In genomic region chr11:61817471-61818202, GRCh38 we compare ENCODE assay signal across 9 cellular contexts. TPM values are rescaled to one million over a fixed set of nuclear protein-coding genes. Genes with fewer than 3 reads are reported as not detected.
DNase-seq lines count a peak whose midpoint lies in the region; ATAC-seq, FAIRE-seq and TF ChIP-seq lines count a peak whose summit lies in the region.
"Had no signal": no experiment of that assay in that cellular context is flagged by ENCODE, and none has a peak within 500 bp of the region (broad histone marks: within the 10 kb centered on the region; RNA-seq: fewer than 3 reads in every experiment).

No MANE protein-coding gene starts in this region.

- H3K27me3 Mint-ChIP-seq in astrocyte (ENCODE audit: low read depth, unreplicated experiment), result no peaks in the 10 kb centered on the region

- H3K4me3 ChIP-seq in astrocyte (ENCODE audit: insufficient read depth, low read depth, low read length), result peak overlapping the region; percentile 69
- peak overlapping the region; percentile 82 for H3K4me3 ChIP-seq in lower lobe of right lung
- H3K4me3 ChIP-seq in vagina, result peak overlapping the region; percentile 51 to 83

- peak overlapping the region; percentile 90 for H3K9ac ChIP-seq in astrocyte (ENCODE audit: low read length)

- H3K36me3 Mint-ChIP-seq in astrocyte (ENCODE audit: low read depth, unreplicated experiment), result no peaks in the 10 kb centered on the region

- DNase-seq in cardiac septum (ENCODE audit: low spot score), result peak; percentile 4
- DNase-seq in left cardiac atrium, result no peak
- DNase-seq in astrocyte (ENCODE audit: low read depth), result no peak
- DNase-seq in lower lobe of right lung, result no peak
- no peak for DNase-seq in vagina (ENCODE audit: extremely low spot score in 2 of 2)
- DNase-seq in NCI-H2227 (lab: John Stamatoyannopoulos, UW; ENCODE audit: unreplicated experiment), result no peak
- no peak for DNase-seq in NCI-H524 (lab: John Stamatoyannopoulos, UW)

- H3K4me3 Mint-ChIP-seq in astrocyte (ENCODE audit: unreplicated experiment), result peak overlapping the region; percentile 86

- intact Hi-C loops in cardiac septum (cut with DNase I), result loop anchor here (2.0 to 5.0 kb wide), 4 partner anchors 43 to 290 kb away; partner anchors contain the start of gene FTH1
- intact Hi-C loops in left cardiac atrium (cut with DNase I), result loop anchor here in 1 of 2 donors (5.0 kb wide), 1 partner anchor 35 kb away; no protein-coding TSS in a partner anchor
- intact Hi-C loops in lower lobe of right lung (cut with DNase I), result no loop called here
- intact Hi-C loops in vagina (cut with DNase I), result loop anchor here (5.0 kb wide), 2 partner anchors 75 to 155 kb away; partner anchors contain the start of gene FADS3

- H4K20me1 ChIP-seq in astrocyte (ENCODE audit: insufficient read depth, low read length), result no peaks in the 10 kb centered on the region

- no peak for FAIRE-seq in astrocyte (lab: Jason Lieb, UNC)
- FAIRE-seq: bronchial epithelial cell had no signal

- H3K36me3 ChIP-seq in astrocyte (ENCODE audit: insufficient read depth, low read length), result peaks cover 5% of the 10 kb centered on the region
- H3K36me3 ChIP-seq in lower lobe of right lung, result peaks cover 4% of the 10 kb centered on the region
- H3K36me3 ChIP-seq in vagina, result no peaks in the 10 kb centered on the region

- H3K4me1 Mint-ChIP-seq in astrocyte (ENCODE audit: low read depth, unreplicated experiment), result peaks cover 11% of the 10 kb centered on the region

- H3K27ac ChIP-seq in astrocyte (ENCODE audit: low read depth, low read length), result peak overlapping the region; percentile 85
- H3K27ac ChIP-seq in lower lobe of right lung, result peak overlapping the region; percentile 99
- H3K27ac ChIP-seq in vagina, result peak overlapping the region; percentile 99

- H3K27ac Mint-ChIP-seq in astrocyte (ENCODE audit: unreplicated experiment), result peak overlapping the region; percentile 93

- no peaks in the 10 kb centered on the region for H3K9me3 Mint-ChIP-seq in astrocyte (ENCODE audit: unreplicated experiment)

- ATAC-seq in left cardiac atrium (no peak), lower lobe of right lung (no peak), GM19455 (IDR thresholded peaks at IDR 0.05; ENCODE audit: unreplicated experiment) (no peak)

- H3K9me3 ChIP-seq in astrocyte (ENCODE audit: insufficient read depth, low read depth, low read length), result no peaks in the 10 kb centered on the region
- no peaks in the 10 kb centered on the region for H3K9me3 ChIP-seq in lower lobe of right lung
- H3K9me3 ChIP-seq in vagina, result no peaks in the 10 kb centered on the region

- H3K4me2 ChIP-seq in astrocyte (ENCODE audit: low read length), result peak overlapping the region; percentile 90

- no peaks in the 10 kb centered on the region for H3K27me3 ChIP-seq in astrocyte (ENCODE audit: insufficient read depth, low read length)
- no peaks in the 10 kb centered on the region for H3K27me3 ChIP-seq in lower lobe of right lung (ENCODE audit: low read depth)
- H3K27me3 ChIP-seq in vagina, result no peaks in the 10 kb centered on the region

- H3K4me1 ChIP-seq in astrocyte (ENCODE audit: insufficient read depth, low read length), result peaks cover 12% of the 10 kb centered on the region
- H3K4me1 ChIP-seq in lower lobe of right lung, result peaks cover 12% of the 10 kb centered on the region
- peaks cover 21% of the 10 kb centered on the region for H3K4me1 ChIP-seq in vagina

- TF ChIP-seq POLR2A in vagina (IDR thresholded peaks at IDR 0.05), result no peak

- TF ChIP-seq CTCF in astrocyte (IDR thresholded peaks at IDR 0.05; ENCODE audit: insufficient read depth, low read depth, low read length), result no peak
- no peak for TF ChIP-seq CTCF in lower lobe of right lung (IDR thresholded peaks at IDR 0.05)
- TF ChIP-seq CTCF in vagina (IDR thresholded peaks at IDR 0.05), result no peak

- H2AFZ ChIP-seq in astrocyte (ENCODE audit: low read depth, low read length), result peak overlapping the region; percentile 77

- peaks cover 11% of the 10 kb centered on the region for H3K79me2 ChIP-seq in astrocyte (ENCODE audit: insufficient read depth, low read length)

RNA-seq across cellular contexts. Expression of gene FADS1, which starts 0.8 kb away (rescaled TPM):
- total RNA-seq in cardiac septum (34.0 TPM), left cardiac atrium (10 to 100 TPM; 44.9 to 54.1 TPM), astrocyte (56.7 and 74.6 TPM in 2 replicates), lower lobe of right lung (63.6 TPM), vagina (9.8 TPM)

RNA-seq across cellular contexts. Expression of gene FADS2, which starts 10.5 kb away (rescaled TPM):
- total RNA-seq in cardiac septum (25.8 TPM), left cardiac atrium (10 to 100 TPM; 26.3 to 67.5 TPM), astrocyte (180 and 287 TPM in 2 replicates), lower lobe of right lung (82.0 TPM), vagina (25.5 TPM)

RNA-seq across cellular contexts. Expression of gene FEN1, which starts 24.9 kb away (rescaled TPM):
- total RNA-seq in cardiac septum (5.8 TPM), left cardiac atrium (10 to 100 TPM in 1 of 2 donors, 1 to 10 TPM in 1; 9.4 to 11.4 TPM), astrocyte (13.6 and 13.8 TPM in 2 replicates), lower lobe of right lung (5.4 TPM), vagina (9.6 TPM)

RNA-seq across cellular contexts. Expression of gene TMEM258, which starts 25.2 kb away (rescaled TPM):
- total RNA-seq in cardiac septum, result 97.1 TPM
- 100 to 1,000 TPM; 112 to 114 TPM for total RNA-seq in left cardiac atrium
- total RNA-seq in astrocyte, result 97.8 and 98.6 TPM in 2 replicates
- 104 TPM for total RNA-seq in lower lobe of right lung
- 47.9 TPM for total RNA-seq in vagina
